In genomic region chr12:53152390-53152789, GRCh38 we compare ENCODE assay signal across 10 cellular contexts. TPM values are rescaled to one million over a fixed set of nuclear protein-coding genes. Genes with fewer than 3 reads are reported as not detected.
"Had no signal": no experiment of that assay in that cellular context is flagged by ENCODE, and none has a peak within 500 bp of the region (broad histone marks: within the 10 kb centered on the region; RNA-seq: fewer than 3 reads in every experiment).

No MANE protein-coding gene starts in this region.

- ATAC-seq: HepG2 had no signal

- FAIRE-seq: HepG2, HTR-8/SVneo had no signal

- DNase-seq: Karpas-422, Kasumi-1, KBM-7, KG1 had no signal

- H3K4me2 ChIP-seq: KMS-11 had no signal

- H3K9ac ChIP-seq: KMS-11 had no signal

- H3K27ac ChIP-seq: HL-60, KMS-11 had no signal

RNA-seq across cellular contexts. Expression of gene SOAT2, which starts 49.1 kb away (rescaled TPM):
- total RNA-seq: HT1080 had no signal
- polyA plus RNA-seq: IgD-negative memory B cell had no signal

RNA-seq across cellular contexts. Expression of gene ITGB7, which starts 54.7 kb away (rescaled TPM):
- total RNA-seq: HT1080 had no signal
